ENCODE assay signal across 9 cellular contexts in the genomic region with DNA sequence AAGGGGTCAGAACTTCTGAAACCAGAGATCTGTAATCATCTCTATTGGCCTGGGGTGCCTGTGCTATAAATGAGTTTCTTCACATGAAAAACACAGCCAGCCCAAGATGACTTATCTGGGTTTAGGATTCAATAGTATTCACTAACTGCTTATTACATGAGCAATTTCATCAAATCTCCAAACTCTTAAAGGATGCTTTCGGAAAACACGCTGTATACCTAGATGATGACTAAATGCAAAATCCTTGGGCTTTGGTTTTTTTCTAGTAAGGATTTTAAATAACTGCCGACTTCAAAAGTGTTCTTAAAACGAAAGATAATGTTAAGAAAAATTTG. TPM values are rescaled to one million over a fixed set of nuclear protein-coding genes. Genes with fewer than 3 reads are reported as not detected.
A peak's percentile ranks its signal among the peaks of the same experiment; 100 is the strongest.
DNase-seq lines count a peak whose midpoint lies in the region; ATAC-seq and TF ChIP-seq lines count a peak whose summit lies in the region.
"Had no signal": no experiment of that assay in that cellular context is flagged by ENCODE, and none has a peak within 500 bp of the region (broad histone marks: within the 10 kb centered on the region; RNA-seq: fewer than 3 reads in every experiment).

No MANE protein-coding gene starts in this region.

- DNase-seq in activated CD4-positive, alpha-beta T cell treated with anti-CD3 and anti-CD28 coated beads, Interleukin-2, amount 10 ng/mL, durations not matched to agents 7 days and 5 days = no peak
- DNase-seq in activated CD4-positive, alpha-beta T cell treated with anti-CD3 and anti-CD28 coated beads, Interleukin-2, amount 50 U/mL, for 1 hour = no peak
- no peak for DNase-seq in activated naive CD8-positive, alpha-beta T cell treated with anti-CD3 and anti-CD28 coated beads for 36 hours
- DNase-seq in immature natural killer cell (no peak), suprapubic skin (ENCODE audit: low spot score in 2 of 2) (no peak), DMS 273 treated with DMSO at 0.1 percent for 48 hours (lab: John Stamatoyannopoulos, UW) (no peak), KBM-7 (no peak)
- DNase-seq: NCI-H748 treated with DMSO at 0.1 percent for 48 hours had no signal

- H3K4me3 ChIP-seq in suprapubic skin = no peak overlapping the region

- H3K36me3 ChIP-seq in suprapubic skin = peaks cover 62% of the 10 kb centered on the region

- POLR2A ChIA-PET in activated CD4-positive, alpha-beta T cell treated with anti-CD3 and anti-CD28 coated beads, Interleukin-2, amount 10 ng/mL, durations not matched to agents 7 days and 5 days (lab: Charles Lee) = no interaction called here

- H3K27me3 ChIP-seq in suprapubic skin = no peaks in the 10 kb centered on the region

- no peak for TF ChIP-seq POLR2A in suprapubic skin (IDR thresholded peaks at IDR 0.05)

- WGBS in suprapubic skin = 59% methylated on average over 4 of the region's 4 CpGs

- CTCF ChIA-PET in activated CD4-positive, alpha-beta T cell treated with anti-CD3 and anti-CD28 coated beads, Interleukin-2, amount 10 ng/mL, durations not matched to agents 7 days and 5 days (lab: Charles Lee) = interaction anchor here (0.7 to 2.7 kb wide), 3 partner anchors 9 to 146 kb away, joined by 3 to 10 read pairs (median 4); no protein-coding TSS in a partner anchor

- H3K4me3 Mint-ChIP-seq in activated CD4-positive, alpha-beta T cell treated with anti-CD3 and anti-CD28 coated beads, Interleukin-2, amount 10 ng/mL, durations not matched to agents 7 days and 5 days = peak overlapping the region; percentile 5
- H3K4me3 Mint-ChIP-seq in activated naive CD8-positive, alpha-beta T cell treated with anti-CD3 and anti-CD28 coated beads for 36 hours = no peak overlapping the region
- peak overlapping the region; percentile 72 to 84 (median 76) for H3K4me3 Mint-ChIP-seq in immature natural killer cell

- peaks cover 47% of the 10 kb centered on the region for H3K36me3 Mint-ChIP-seq in activated CD4-positive, alpha-beta T cell treated with anti-CD3 and anti-CD28 coated beads, Interleukin-2, amount 10 ng/mL, durations not matched to agents 7 days and 5 days (ENCODE audit: low read depth)
- H3K36me3 Mint-ChIP-seq in activated naive CD8-positive, alpha-beta T cell treated with anti-CD3 and anti-CD28 coated beads for 36 hours = peaks cover 20% of the 10 kb centered on the region
- peaks cover 7 to 32% (median 15%) of the 10 kb centered on the region in 3 donors for H3K36me3 Mint-ChIP-seq in immature natural killer cell

- in situ Hi-C loops in KBM-7 (cut with MboI; ENCODE audit: low pct_unique_long_range_greater_than_20kb, low sequenced_read_pairs) = no loop called here

- no peak for ATAC-seq in GM21515 (IDR thresholded peaks at IDR 0.05; ENCODE audit: unreplicated experiment)

- no peak for TF ChIP-seq EP300 in suprapubic skin (IDR thresholded peaks at IDR 0.05)

- no peak for TF ChIP-seq CTCF in suprapubic skin (IDR thresholded peaks at IDR 0.05)

- peak overlapping the region; percentile 94 for H3K27ac ChIP-seq in suprapubic skin

- peaks cover 51% of the 10 kb centered on the region for H3K4me1 ChIP-seq in suprapubic skin

- no peaks in the 10 kb centered on the region for H3K9me3 Mint-ChIP-seq in activated CD4-positive, alpha-beta T cell treated with anti-CD3 and anti-CD28 coated beads, Interleukin-2, amount 10 ng/mL, durations not matched to agents 7 days and 5 days
- H3K9me3 Mint-ChIP-seq in activated naive CD8-positive, alpha-beta T cell treated with anti-CD3 and anti-CD28 coated beads for 36 hours = no peaks in the 10 kb centered on the region
- H3K9me3 Mint-ChIP-seq in immature natural killer cell = no peaks in the 10 kb centered on the region

- peaks cover 43% of the 10 kb centered on the region for H3K4me1 Mint-ChIP-seq in activated CD4-positive, alpha-beta T cell treated with anti-CD3 and anti-CD28 coated beads, Interleukin-2, amount 10 ng/mL, durations not matched to agents 7 days and 5 days
- peaks cover 35% of the 10 kb centered on the region for H3K4me1 Mint-ChIP-seq in activated naive CD8-positive, alpha-beta T cell treated with anti-CD3 and anti-CD28 coated beads for 36 hours
- H3K4me1 Mint-ChIP-seq in immature natural killer cell = peaks cover 55 to 58% of the 10 kb centered on the region in 2 donors

- H3K27me3 Mint-ChIP-seq in activated CD4-positive, alpha-beta T cell treated with anti-CD3 and anti-CD28 coated beads, Interleukin-2, amount 10 ng/mL, durations not matched to agents 7 days and 5 days = no peaks in the 10 kb centered on the region
- no peaks in the 10 kb centered on the region for H3K27me3 Mint-ChIP-seq in activated naive CD8-positive, alpha-beta T cell treated with anti-CD3 and anti-CD28 coated beads for 36 hours
- H3K27me3 Mint-ChIP-seq in immature natural killer cell (ENCODE audit: low read depth in 3 of 3) = peaks cover 16 to 27% (median 20%) of the 10 kb centered on the region in 3 donors

- H3K9me3 ChIP-seq in suprapubic skin = no peaks in the 10 kb centered on the region

- peak overlapping the region; percentile 93 for H3K27ac Mint-ChIP-seq in activated CD4-positive, alpha-beta T cell treated with anti-CD3 and anti-CD28 coated beads, Interleukin-2, amount 10 ng/mL, durations not matched to agents 7 days and 5 days
- peak overlapping the region; percentile 76 for H3K27ac Mint-ChIP-seq in activated naive CD8-positive, alpha-beta T cell treated with anti-CD3 and anti-CD28 coated beads for 36 hours
- peak overlapping the region; percentile 95 to 100 (median 99) for H3K27ac Mint-ChIP-seq in immature natural killer cell

RNA-seq across cellular contexts. Expression of gene TMEM43, which starts 18.4 kb away (rescaled TPM):
- total RNA-seq in activated CD4-positive, alpha-beta T cell treated with anti-CD3 and anti-CD28 coated beads, Interleukin-2, amount 10 ng/mL, durations not matched to agents 7 days and 5 days = 10 to 100 TPM; 40.4 to 42.0 TPM
- 10 to 100 TPM; 26.8 to 27.0 TPM for total RNA-seq in activated naive CD8-positive, alpha-beta T cell treated with anti-CD3 and anti-CD28 coated beads for 36 hours
- polyA plus RNA-seq in immature natural killer cell = 100 to 1,000 TPM in 1 of 3 donors, 10 to 100 TPM in 2; 78.3 to 117 (median 87.5) TPM
- total RNA-seq in suprapubic skin = 100 to 1,000 TPM; 206 to 237 (median 219) TPM

RNA-seq across cellular contexts. Expression of gene CHCHD4, which starts 18.6 kb away (rescaled TPM):
- total RNA-seq in activated CD4-positive, alpha-beta T cell treated with anti-CD3 and anti-CD28 coated beads, Interleukin-2, amount 10 ng/mL, durations not matched to agents 7 days and 5 days = 10 to 100 TPM; 12.7 to 13.2 TPM
- total RNA-seq in activated naive CD8-positive, alpha-beta T cell treated with anti-CD3 and anti-CD28 coated beads for 36 hours = 10 to 100 TPM; 27.7 to 29.8 TPM
- polyA plus RNA-seq in immature natural killer cell = 10 to 100 TPM in 2 of 3 donors, 1 to 10 TPM in 1; 9.6 to 23.2 (median 12.4) TPM
- total RNA-seq in suprapubic skin = 10 to 100 TPM; 11.3 to 16.7 (median 12.5) TPM

RNA-seq across cellular contexts. Expression of gene XPC, which starts 35.2 kb away (rescaled TPM):
- 10 to 100 TPM; 41.1 to 43.0 TPM for total RNA-seq in activated CD4-positive, alpha-beta T cell treated with anti-CD3 and anti-CD28 coated beads, Interleukin-2, amount 10 ng/mL, durations not matched to agents 7 days and 5 days
- 10 to 100 TPM; 19.8 to 25.4 TPM for total RNA-seq in activated naive CD8-positive, alpha-beta T cell treated with anti-CD3 and anti-CD28 coated beads for 36 hours
- polyA plus RNA-seq in immature natural killer cell = 10 to 100 TPM; 20.3 to 32.2 (median 22.6) TPM
- 100 to 1,000 TPM in 1 of 4 donors, 10 to 100 TPM in 3; 49.7 to 176 (median 66.4) TPM for total RNA-seq in suprapubic skin

RNA-seq across cellular contexts. Expression of gene LSM3, which starts 35.4 kb away (rescaled TPM):
- total RNA-seq in activated CD4-positive, alpha-beta T cell treated with anti-CD3 and anti-CD28 coated beads, Interleukin-2, amount 10 ng/mL, durations not matched to agents 7 days and 5 days = 10 to 100 TPM; 16.1 to 18.6 TPM
- total RNA-seq in activated naive CD8-positive, alpha-beta T cell treated with anti-CD3 and anti-CD28 coated beads for 36 hours = 10 to 100 TPM; 26.3 to 27.2 TPM
- polyA plus RNA-seq in immature natural killer cell = 10 to 100 TPM; 28.3 to 38.3 (median 31.5) TPM
- 10 to 100 TPM in 1 of 4 donors, 1 to 10 TPM in 3; 5.5 to 10.7 (median 8.9) TPM for total RNA-seq in suprapubic skin

Comparison
In these comparisons a context has a peak if more than half of its experiments do, and no peak if none do; other contexts are left out.
1. RNA of gene TMEM43, which starts 18.4 kb away (total RNA-seq): 206 to 237 TPM in suprapubic skin; 40.4 to 42.0 TPM in activated CD4-positive, alpha-beta T cell treated with anti-CD3 and anti-CD28 coated beads, Interleukin-2, amount 10 ng/mL, durations not matched to agents 7 days and 5 days and 26.8 to 27.0 TPM in activated naive CD8-positive, alpha-beta T cell treated with anti-CD3 and anti-CD28 coated beads for 36 hours; every median in the first group is over 4 times any median in the second.
2. Peak in every context shown above with its lines, with median percentiles within 50 percentile points of each other: H3K27ac Mint-ChIP-seq.